ENCODE assay signal across 24 cellular contexts in genomic region chr19:33490041-33490451, GRCh38. TPM values are rescaled to one million over a fixed set of nuclear protein-coding genes. Genes with fewer than 3 reads are reported as not detected.
DNase-seq lines count a peak whose midpoint lies in the region; ATAC-seq and TF ChIP-seq lines count a peak whose summit lies in the region.
"Had no signal": no experiment of that assay in that cellular context is flagged by ENCODE, and none has a peak within 500 bp of the region (broad histone marks: within the 10 kb centered on the region; RNA-seq: fewer than 3 reads in every experiment).

No MANE protein-coding gene starts in this region.

- H3F3A ChIP-seq in SK-N-SH (replicated peaks; ENCODE audit: insufficient read depth) (no peaks in the 10 kb centered on the region), GM23248 (ENCODE audit: insufficient read depth) (no peaks in the 10 kb centered on the region)

- intact Hi-C loops in lower lobe of right lung (cut with DNase I): no loop called here

- no peaks in the 10 kb centered on the region for H3K9me2 ChIP-seq in SK-N-SH
- H3K9me2 ChIP-seq in GM23248 (ENCODE audit: insufficient read depth): no peaks in the 10 kb centered on the region

- 95% methylated on average over 9 of the region's 9 CpGs for WGBS in SK-N-SH (ENCODE audit: low lambda C conversion rate)
- WGBS in GM23248 (ENCODE audit: low coverage in 1 of 2, low lambda C conversion rate in 2 of 2, missing lambda C conversion rate in 2 of 2), 2 experiments: 92 to 93% methylated on average over 9 of the region's 9 CpGs

- H4K20me1 ChIP-seq in SK-N-SH (ENCODE audit: insufficient read depth) (no peaks in the 10 kb centered on the region), GM23248 (ENCODE audit: insufficient read depth) (no peaks in the 10 kb centered on the region)

- H3K9ac ChIP-seq in SK-N-SH (no peak overlapping the region), GM23248 (no peak overlapping the region)
- H3K9ac ChIP-seq: BLaER1 treated with 17β-estradiol and CSF1 and Interleukin-3, amounts not matched to agents 10 nM and 100 nM; KMS-11 had no signal

- POLR2A ChIA-PET in SK-N-SH (lab: Yijun Ruan, JAX): no interaction called here
- POLR2A ChIA-PET in HEK293 (lab: Yijun Ruan, JAX): no interaction called here

- H3K79me2 ChIP-seq in SK-N-SH (ENCODE audit: insufficient read depth) (no peaks in the 10 kb centered on the region), GM23248 (ENCODE audit: insufficient read depth) (no peaks in the 10 kb centered on the region)

- no peaks in the 10 kb centered on the region for H3K27me3 ChIP-seq in SK-N-SH (ENCODE audit: insufficient read depth)
- no peaks in the 10 kb centered on the region for H3K27me3 ChIP-seq in lower lobe of right lung (ENCODE audit: low read depth)
- H3K27me3 ChIP-seq in GM23248 (replicated peaks; ENCODE audit: insufficient read depth): no peaks in the 10 kb centered on the region
- H3K27me3 ChIP-seq: BLaER1 treated with 17β-estradiol and CSF1 and Interleukin-3, amounts not matched to agents 10 nM and 100 nM had no signal

- TF ChIP-seq RAD21 in SK-N-SH (IDR thresholded peaks at IDR 0.05; ENCODE audit: low read length): no peak

- TF ChIP-seq CTCF in SK-N-SH (IDR thresholded peaks at IDR 0.05): no peak
- TF ChIP-seq CTCF in HEK293 (tag by site-specific recombination; IDR thresholded peaks at IDR 0.05): no peak
- no peak for TF ChIP-seq CTCF in lower lobe of right lung (IDR thresholded peaks at IDR 0.05)

- H3K4me3 Mint-ChIP-seq in stimulated activated naive B cell treated with anti-CD40 and anti-IgM and Interleukin-4, amounts not matched to agents 10 μg/mL and 1 μg/mL and 100 μg/mL, for 72 hours: no peak overlapping the region
- H3K4me3 Mint-ChIP-seq: CD4-positive, alpha-beta memory T cell; GM23338 had no signal

- no peaks in the 10 kb centered on the region for H3K9me3 ChIP-seq in SK-N-SH
- no peaks in the 10 kb centered on the region for H3K9me3 ChIP-seq in HEK293 (ENCODE audit: control insufficient read depth, insufficient read depth, low read depth, low read length)
- no peaks in the 10 kb centered on the region for H3K9me3 ChIP-seq in lower lobe of right lung
- no peaks in the 10 kb centered on the region for H3K9me3 ChIP-seq in GM23248 (ENCODE audit: low read depth)
- H3K9me3 ChIP-seq: BLaER1 treated with 17β-estradiol and CSF1 and Interleukin-3, amounts not matched to agents 10 nM and 100 nM had no signal

- DNase-seq in SK-N-SH (peak; percentile 17), lower lobe of right lung (peak; percentile 34), GM23248 (no peak), iPS-NIHi7 (ENCODE audit: extremely low spot score) (no peak)
- no peak for DNase-seq in stimulated activated naive B cell treated with anti-CD40 and anti-IgM and Interleukin-4, amounts not matched to agents 10 μg/mL and 1 μg/mL and 100 μg/mL, for 72 hours
- DNase-seq: ACHN; CD4-positive, alpha-beta memory T cell; DND-41; HCEC 1CT; IMR-90; NCI-H1105; NCI-H146; NCI-H2029; NCI-H2227 treated with DMSO at 0.1 percent for 48 hours; NCI-H510A had no signal

- no peak overlapping the region for H3K4me3 ChIP-seq in SK-N-SH (ENCODE audit: low read depth in 2 of 2, low read length in 1 of 2)
- H3K4me3 ChIP-seq in HEK293 (ENCODE audit: low read depth, low read length): no peak overlapping the region
- H3K4me3 ChIP-seq in lower lobe of right lung: no peak overlapping the region
- no peak overlapping the region for H3K4me3 ChIP-seq in GM23248
- H3K4me3 ChIP-seq: BLaER1 treated with 17β-estradiol and CSF1 and Interleukin-3, amounts not matched to agents 10 nM and 100 nM; GM12878; GM23338 had no signal

- no peak for TF ChIP-seq EP300 in SK-N-SH (IDR thresholded peaks at IDR 0.05; ENCODE audit: borderline replicate concordance in 1 of 2, low read depth in 1 of 2, low read length in 1 of 2)

- CTCF ChIA-PET in SK-N-SH (lab: Yijun Ruan, JAX) (no interaction called here), HEK293 (lab: Yijun Ruan, JAX) (interaction anchor here (0.6 kb wide), 1 partner anchor 276 kb away, joined by 3 read pairs; no protein-coding TSS in a partner anchor)

- no peaks in the 10 kb centered on the region for H3K9me3 Mint-ChIP-seq in stimulated activated naive B cell treated with anti-CD40 and anti-IgM and Interleukin-4, amounts not matched to agents 10 μg/mL and 1 μg/mL and 100 μg/mL, for 72 hours
- H3K9me3 Mint-ChIP-seq: CD4-positive, alpha-beta memory T cell; GM23338 had no signal

- in situ Hi-C loops in GM23248 (cut with MboI): no loop called here

- H3K36me3 Mint-ChIP-seq in stimulated activated naive B cell treated with anti-CD40 and anti-IgM and Interleukin-4, amounts not matched to agents 10 μg/mL and 1 μg/mL and 100 μg/mL, for 72 hours: peaks cover 36 to 50% of the 10 kb centered on the region in 2 donors

- no peaks in the 10 kb centered on the region for H3K4me1 Mint-ChIP-seq in stimulated activated naive B cell treated with anti-CD40 and anti-IgM and Interleukin-4, amounts not matched to agents 10 μg/mL and 1 μg/mL and 100 μg/mL, for 72 hours
- H3K4me1 Mint-ChIP-seq: GM23338 had no signal

- no peak overlapping the region for H2AFZ ChIP-seq in SK-N-SH (ENCODE audit: low read depth)
- no peak overlapping the region for H2AFZ ChIP-seq in GM23248
- H2AFZ ChIP-seq: GM23338 had no signal

- H3K36me3 ChIP-seq in SK-N-SH (replicated peaks in 1 of 2; ENCODE audit: control insufficient read depth in 1 of 2, insufficient read depth in 2 of 2, low read length in 1 of 2) (no peaks in the 10 kb centered on the region), HEK293 (ENCODE audit: control insufficient read depth in 2 of 2, insufficient read depth in 1 of 2, low read length in 2 of 2) (no peaks in the 10 kb centered on the region; a peak in 1 of 3 replicates), lower lobe of right lung (peaks cover 19% of the 10 kb centered on the region), GM23248 (ENCODE audit: low read depth) (no peaks in the 10 kb centered on the region)

- no peak overlapping the region for H3K4me2 ChIP-seq in SK-N-SH
- H3K4me2 ChIP-seq in GM23248 (ENCODE audit: unreplicated experiment): no peak overlapping the region
- H3K4me2 ChIP-seq: BLaER1 treated with 17β-estradiol and CSF1 and Interleukin-3, amounts not matched to agents 10 nM and 100 nM; GM23338; KMS-11 had no signal

- H3K27ac ChIP-seq in SK-N-SH (ENCODE audit: low read depth in 2 of 2, low read length in 1 of 2) (no peak overlapping the region), HEK293 (ENCODE audit: extremely low read depth, low read depth, low read length) (no peak overlapping the region), lower lobe of right lung (no peak overlapping the region), GM23248 (no peak overlapping the region)
- H3K27ac ChIP-seq: 22Rv1; BLaER1 treated with 17β-estradiol and CSF1 and Interleukin-3, amounts not matched to agents 10 nM and 100 nM; KMS-11; RWPE1 had no signal

- H3K27ac Mint-ChIP-seq in stimulated activated naive B cell treated with anti-CD40 and anti-IgM and Interleukin-4, amounts not matched to agents 10 μg/mL and 1 μg/mL and 100 μg/mL, for 72 hours: peak overlapping the region; percentile 3
- H3K27ac Mint-ChIP-seq: CD4-positive, alpha-beta memory T cell; GM23338 had no signal

- peaks cover 0 to 4% of the 10 kb centered on the region in 2 experiments; a peak in 2 of 4 replicates for H3K4me1 ChIP-seq in SK-N-SH (ENCODE audit: control insufficient read depth in 1 of 2, insufficient read depth in 2 of 2, low read depth in 1 of 2, low read length in 1 of 2)
- H3K4me1 ChIP-seq in HEK293 (ENCODE audit: control insufficient read depth, insufficient read depth, low read length): no peaks in the 10 kb centered on the region
- no peaks in the 10 kb centered on the region for H3K4me1 ChIP-seq in lower lobe of right lung
- no peaks in the 10 kb centered on the region for H3K4me1 ChIP-seq in GM23248 (ENCODE audit: insufficient read depth)

- H3K27me3 Mint-ChIP-seq in stimulated activated naive B cell treated with anti-CD40 and anti-IgM and Interleukin-4, amounts not matched to agents 10 μg/mL and 1 μg/mL and 100 μg/mL, for 72 hours: no peaks in the 10 kb centered on the region
- H3K27me3 Mint-ChIP-seq: CD4-positive, alpha-beta memory T cell had no signal

- no peak for ATAC-seq in SK-N-SH treated with all-trans-retinoic acid at 6 μM for 48 hours
- ATAC-seq in lower lobe of right lung: peak in 1 of 2 donors; percentile 12
- ATAC-seq in stimulated activated naive B cell treated with anti-CD40 and anti-IgM and Interleukin-4, amounts not matched to agents 10 μg/mL and 1 μg/mL and 100 μg/mL, for 72 hours (replicated peaks): no peak
- no peak for ATAC-seq in HG03139 (IDR thresholded peaks at IDR 0.05; ENCODE audit: unreplicated experiment)
- ATAC-seq: GM12878, GM23338 had no signal

TF ChIP-seq in SK-N-SH, 30 proteins besides CTCF, POLR2A, EP300 and RAD21:
- TF ChIP-seq JUND (IDR thresholded peaks at IDR 0.05): no peak
TF ChIP-seq in SK-N-SH: peak in this region for 0.

TF ChIP-seq in SK-N-SH treated with all-trans-retinoic acid at 6 μM for 48 hours, 23 proteins besides CTCF, POLR2A, EP300 and RAD21 (continues in another document):
- TF ChIP-seq, protein P1, sequence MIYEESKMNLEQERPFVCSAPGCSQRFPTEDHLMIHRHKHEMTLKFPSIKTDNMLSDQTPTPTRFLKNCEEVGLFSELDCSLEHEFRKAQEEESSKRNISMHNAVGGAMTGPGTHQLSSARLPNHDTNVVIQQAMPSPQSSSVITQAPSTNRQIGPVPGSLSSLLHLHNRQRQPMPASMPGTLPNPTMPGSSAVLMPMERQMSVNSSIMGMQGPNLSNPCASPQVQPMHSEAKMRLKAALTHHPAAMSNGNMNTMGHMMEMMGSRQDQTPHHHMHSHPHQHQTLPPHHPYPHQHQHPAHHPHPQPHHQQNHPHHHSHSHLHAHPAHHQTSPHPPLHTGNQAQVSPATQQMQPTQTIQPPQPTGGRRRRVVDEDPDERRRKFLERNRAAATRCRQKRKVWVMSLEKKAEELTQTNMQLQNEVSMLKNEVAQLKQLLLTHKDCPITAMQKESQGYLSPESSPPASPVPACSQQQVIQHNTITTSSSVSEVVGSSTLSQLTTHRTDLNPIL (CRISPR knock-in tag; IDR thresholded peaks at IDR 0.05; ENCODE audit: low read depth): no peak

TF ChIP-seq in HEK293, 187 proteins besides CTCF, POLR2A, EP300 and RAD21:
- TF ChIP-seq ZNF140 (tag by site-specific recombination; IDR thresholded peaks at IDR 0.05): no peak
- no peak for TF ChIP-seq TRIM28 (IDR thresholded peaks at IDR 0.05; ENCODE audit: borderline replicate concordance, low read length)
- TF ChIP-seq ZNF585B (tag by site-specific recombination; IDR thresholded peaks at IDR 0.05): no peak
- TF ChIP-seq GLIS2 (tag by site-specific recombination; IDR thresholded peaks at IDR 0.05): 0 out of 2 replicates have a peak, but pooled peaks have one; percentile 25

RNA-seq across cellular contexts. Expression of gene PEPD, which starts 31.5 kb away (rescaled TPM):
- polyA plus RNA-seq in SK-N-SH (2012; rRNA removed): 88.9 and 92.4 TPM in 2 replicates
- polyA plus RNA-seq in SK-N-SH (2012; cell fraction: cytosol; rRNA removed): 61.5 and 77.6 TPM in 2 replicates
- polyA plus RNA-seq in SK-N-SH (2012; cell fraction: nucleus; rRNA removed): 66.1 and 68.5 TPM in 2 replicates
- 94.0 TPM for total RNA-seq in lower lobe of right lung
- total RNA-seq in GM23248 (2014; rRNA removed; shearing (Covaris generic)): 45.4 and 54.8 TPM in 2 replicates
- 86.5 and 92.3 TPM in 2 replicates for polyA plus RNA-seq in GM23248 (2016; fragmentation: Nextera tagmentation; extraction: Ambion mirVana)

Comparison
In these comparisons a context has a peak if more than half of its experiments do, and no peak if none do; other contexts are left out.
1. DNase-seq: peak in SK-N-SH (single experiment) and lower lobe of right lung (single experiment); none in stimulated activated naive B cell treated with anti-CD40 and anti-IgM and Interleukin-4, amounts not matched to agents 10 μg/mL and 1 μg/mL and 100 μg/mL, for 72 hours (single experiment), GM23248 (single experiment) and iPS-NIHi7 (single experiment).